Comparison of ENCODE assay signal across 18 cellular contexts in the genomic region with DNA sequence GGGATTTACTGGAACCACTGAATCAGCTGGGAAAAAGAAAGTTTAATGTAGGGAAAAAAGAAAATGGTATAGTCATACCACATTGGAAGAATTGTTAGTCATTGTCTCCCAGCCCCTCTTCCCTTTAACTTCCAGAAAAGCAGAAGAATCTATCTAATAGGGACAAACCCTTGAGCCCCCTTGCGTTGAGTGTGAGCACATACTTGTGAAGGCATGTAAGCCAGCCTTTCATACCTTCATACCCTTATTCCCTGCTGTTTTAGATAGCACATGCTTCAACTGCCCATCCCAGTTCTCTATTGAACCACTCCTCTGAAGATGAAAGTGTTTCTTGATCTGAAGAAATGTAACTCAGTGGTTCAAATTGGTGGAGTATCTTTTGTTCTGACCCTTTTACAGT. TPM values are rescaled to one million over a fixed set of nuclear protein-coding genes. Genes with fewer than 3 reads are reported as not detected.
A peak's percentile ranks its signal among the peaks of the same experiment; 100 is the strongest.
DNase-seq lines count a peak whose midpoint lies in the region; ATAC-seq and TF ChIP-seq lines count a peak whose summit lies in the region.
"Had no signal": no experiment of that assay in that cellular context is flagged by ENCODE, and none has a peak within 500 bp of the region (broad histone marks: within the 10 kb centered on the region; RNA-seq: fewer than 3 reads in every experiment).

No MANE protein-coding gene starts in this region.

- WGBS in endodermal cell (ENCODE audit: insufficient coverage in 1 of 2, insufficient read length in 1 of 2), 2 experiments, result 59 to 60% methylated on average over 1 of the region's 1 CpG

- no peak overlapping the region for H3K4me3 Mint-ChIP-seq in GM23338
- no peak overlapping the region for H3K4me3 Mint-ChIP-seq in endodermal cell
- peak overlapping the region; percentile 16 for H3K4me3 Mint-ChIP-seq in type B pancreatic cell
- H3K4me3 Mint-ChIP-seq in activated T-cell treated with anti-CD3 and anti-CD28 coated beads, Interleukin-2, amount 50 U/mL, for 4 hours, result no peak overlapping the region
- H3K4me3 Mint-ChIP-seq: activated naive CD8-positive, alpha-beta T cell treated with anti-CD3 and anti-CD28 coated beads, Interleukin-2, amount 10 ng/mL, durations not matched to agents 7 days and 5 days; activated T-cell treated with anti-CD3 and anti-CD28 coated beads, Interleukin-2, amount 50 U/mL, for 72 hours; CD4-positive, CD25-positive, alpha-beta regulatory T cell had no signal

- H2AFZ ChIP-seq in GM23338 (peak overlapping the region; percentile 20; the same call in 1 of the 2 replicates), PC-3 (ENCODE audit: low read length) (no peak overlapping the region)

- H3K4me3 ChIP-seq in GM23338 (no peak overlapping the region), PC-3 (ENCODE audit: low read length) (no peak overlapping the region), endodermal cell (ENCODE audit: low read length) (no peak overlapping the region)

- 0 out of 2 replicates have a peak, but pooled peaks cover 6% of the 10 kb centered on the region for H3K9me2 ChIP-seq in GM23338 (ENCODE audit: insufficient read depth)
- H3K9me2 ChIP-seq in PC-3 (replicated peaks; ENCODE audit: low read length), result no peaks in the 10 kb centered on the region
- H3K9me2 ChIP-seq: SK-N-SH had no signal

- no peak overlapping the region for H3K27ac Mint-ChIP-seq in GM23338
- H3K27ac Mint-ChIP-seq in endodermal cell, result no peak overlapping the region
- no peak overlapping the region for H3K27ac Mint-ChIP-seq in type B pancreatic cell
- H3K27ac Mint-ChIP-seq: activated naive CD8-positive, alpha-beta T cell treated with anti-CD3 and anti-CD28 coated beads, Interleukin-2, amount 10 ng/mL, durations not matched to agents 7 days and 5 days; activated T-cell treated with anti-CD3 and anti-CD28 coated beads, Interleukin-2, amount 50 U/mL, for 72 hours; CD4-positive, CD25-positive, alpha-beta regulatory T cell had no signal

- H3K36me3 Mint-ChIP-seq in GM23338 (ENCODE audit: low read depth) (peaks cover 4% of the 10 kb centered on the region; the same call in 2 of the 3 replicates), endodermal cell (ENCODE audit: low read depth) (no peaks in the 10 kb centered on the region), type B pancreatic cell (no peaks in the 10 kb centered on the region)
- no peaks in the 10 kb centered on the region for H3K36me3 Mint-ChIP-seq in activated T-cell treated with anti-CD3 and anti-CD28 coated beads, Interleukin-2, amount 50 U/mL, for 4 hours (ENCODE audit: insufficient read depth)
- H3K36me3 Mint-ChIP-seq: activated naive CD8-positive, alpha-beta T cell treated with anti-CD3 and anti-CD28 coated beads, Interleukin-2, amount 10 ng/mL, durations not matched to agents 7 days and 5 days had no signal

- H3K36me3 ChIP-seq in GM23338 (ENCODE audit: insufficient read depth) (no peaks in the 10 kb centered on the region; the same call in 1 of the 2 replicates), PC-3 (ENCODE audit: low read depth, low read length) (no peaks in the 10 kb centered on the region), endodermal cell (ENCODE audit: control insufficient read depth, insufficient read depth, low read length) (no peaks in the 10 kb centered on the region)

- peak; percentile 64 for ATAC-seq in GM23338
- peak; percentile 74 for ATAC-seq in PC-3
- ATAC-seq in activated T-cell treated with anti-CD3 and anti-CD28 coated beads, Interleukin-2, amount 50 U/mL, for 4 hours, result no peak
- ATAC-seq: activated T-cell treated with anti-CD3 and anti-CD28 coated beads, Interleukin-2, amount 50 U/mL, for 72 hours had no signal

- H3K9me3 ChIP-seq in PC-3 (ENCODE audit: low read length) (no peaks in the 10 kb centered on the region), endodermal cell (ENCODE audit: control insufficient read depth, low read length) (peaks cover 16% of the 10 kb centered on the region)
- H3K9me3 ChIP-seq: SK-N-SH had no signal

- H3K9me3 Mint-ChIP-seq in GM23338, result peaks cover 29% of the 10 kb centered on the region
- peaks cover 30% of the 10 kb centered on the region for H3K9me3 Mint-ChIP-seq in endodermal cell
- H3K9me3 Mint-ChIP-seq in type B pancreatic cell, result no peaks in the 10 kb centered on the region
- peaks cover 16% of the 10 kb centered on the region for H3K9me3 Mint-ChIP-seq in activated T-cell treated with anti-CD3 and anti-CD28 coated beads, Interleukin-2, amount 50 U/mL, for 4 hours

- H4K20me1 ChIP-seq in GM23338 (replicated peaks; ENCODE audit: insufficient read depth), result no peaks in the 10 kb centered on the region
- H4K20me1 ChIP-seq in PC-3 (ENCODE audit: low read length), result no peaks in the 10 kb centered on the region

- H3K9ac ChIP-seq in PC-3 (ENCODE audit: low read length) (no peak overlapping the region), endodermal cell (ENCODE audit: extremely low read depth, low read length, poor library complexity, severe bottlenecking) (no peak overlapping the region)
- H3K9ac ChIP-seq: SK-N-SH had no signal

- POLR2A ChIA-PET in PC-3 (lab: Charles Lee; ENCODE audit: unreplicated experiment), result no interaction called here

- H3K79me2 ChIP-seq in GM23338 (replicated peaks; ENCODE audit: insufficient read depth) (no peaks in the 10 kb centered on the region), PC-3 (ENCODE audit: low read length) (no peaks in the 10 kb centered on the region)

- H3K27ac ChIP-seq in GM23338 (ENCODE audit: low read depth) (no peak overlapping the region), PC-3 (ENCODE audit: low read length) (no peak overlapping the region), endodermal cell (ENCODE audit: low read depth, low read length) (no peak overlapping the region)

- DNase-seq in GM23338 (ENCODE audit: low spot score) (peak; percentile 64), PC-3 (peak; percentile 50), endodermal cell (peak; percentile 67), type B pancreatic cell (ENCODE audit: extremely low spot score, unreplicated experiment) (no peak), HuH-7 (ENCODE audit: low spot score) (no peak)
- no peak for DNase-seq in activated T-cell treated with anti-CD3 and anti-CD28 coated beads, Interleukin-2, amount 50 U/mL, for 4 hours
- no peak for DNase-seq in activated CD4-positive, alpha-beta T cell treated with anti-CD3 and anti-CD28 coated beads, Interleukin-2, amount 50 U/mL, for 48 hours
- DNase-seq: activated CD4-positive, alpha-beta T cell treated with anti-CD3 and anti-CD28 coated beads, Interleukin-2, amount 50 U/mL, for 4 hours; activated naive CD8-positive, alpha-beta T cell treated with anti-CD3 and anti-CD28 coated beads, Interleukin-2, amount 10 ng/mL, durations not matched to agents 7 days and 5 days; activated T-cell treated with anti-CD3 and anti-CD28 coated beads, Interleukin-2, amount 50 U/mL, for 72 hours; CD4-positive, CD25-positive, alpha-beta regulatory T cell; DMS79; effector CD8-positive, alpha-beta T cell; NCI-H1436 treated with DMSO at 0.1 percent for 48 hours; SK-N-SH; stimulated activated CD4-positive, alpha-beta T cell treated with anti-CD3 and anti-CD28 coated beads, Interleukin-4, amount 100 ng/mL, for 1 hour had no signal

- H3K27me3 Mint-ChIP-seq in GM23338 (ENCODE audit: insufficient read depth, low read depth, poor library complexity) (peaks cover 1% of the 10 kb centered on the region), endodermal cell (ENCODE audit: insufficient read depth) (peaks cover 15% of the 10 kb centered on the region), type B pancreatic cell (no peaks in the 10 kb centered on the region)
- H3K27me3 Mint-ChIP-seq in activated T-cell treated with anti-CD3 and anti-CD28 coated beads, Interleukin-2, amount 50 U/mL, for 4 hours (ENCODE audit: low read depth), result peaks cover 6% of the 10 kb centered on the region

- H3K4me1 ChIP-seq in GM23338 (ENCODE audit: insufficient read depth) (no peaks in the 10 kb centered on the region), PC-3 (ENCODE audit: insufficient read depth, low read length) (no peaks in the 10 kb centered on the region), endodermal cell (ENCODE audit: control insufficient read depth, insufficient read depth, low read length) (no peaks in the 10 kb centered on the region)

- BruUV-seq in PC-3 (replicated peaks; lab: Mats Ljungman, UMichigan), result no TSS peak

- CTCF ChIA-PET in PC-3 (lab: Charles Lee), result no interaction called here

- no peaks in the 10 kb centered on the region for H3K27me3 ChIP-seq in GM23338 (ENCODE audit: insufficient read depth)
- peaks cover 6% of the 10 kb centered on the region; the same call in 1 of the 2 replicates for H3K27me3 ChIP-seq in PC-3 (ENCODE audit: low read length)
- H3K27me3 ChIP-seq in endodermal cell (ENCODE audit: control insufficient read depth, insufficient read depth, low read length, poor library complexity, severe bottlenecking), result no peaks in the 10 kb centered on the region

- H3K4me1 Mint-ChIP-seq in GM23338 (no peaks in the 10 kb centered on the region), endodermal cell (no peaks in the 10 kb centered on the region), type B pancreatic cell (ENCODE audit: unreplicated experiment) (peaks cover 6% of the 10 kb centered on the region)
- no peaks in the 10 kb centered on the region for H3K4me1 Mint-ChIP-seq in activated T-cell treated with anti-CD3 and anti-CD28 coated beads, Interleukin-2, amount 50 U/mL, for 4 hours (ENCODE audit: low read depth)
- H3K4me1 Mint-ChIP-seq: activated naive CD8-positive, alpha-beta T cell treated with anti-CD3 and anti-CD28 coated beads, Interleukin-2, amount 10 ng/mL, durations not matched to agents 7 days and 5 days; CD4-positive, CD25-positive, alpha-beta regulatory T cell had no signal

- intact Hi-C loops in PC-3 (cut with micrococcal nuclease), result no loop called here

- H3F3A ChIP-seq in GM23338 (replicated peaks; ENCODE audit: low read depth), result no peaks in the 10 kb centered on the region
- no peaks in the 10 kb centered on the region for H3F3A ChIP-seq in PC-3 (ENCODE audit: low read length, unreplicated experiment)

- H3K4me2 ChIP-seq in GM23338 (no peak overlapping the region), PC-3 (ENCODE audit: low read length) (no peak overlapping the region)
- H3K4me2 ChIP-seq: SK-N-SH had no signal

- peak; percentile 26 to 54 for TF ChIP-seq CTCF in GM23338 (conservative IDR thresholded peaks at IDR 0.05; ENCODE audit: low read depth in 2 of 2)
- TF ChIP-seq CTCF in PC-3 (conservative IDR thresholded peaks at IDR 0.05; ENCODE audit: low read depth, low read length), result peak; percentile 53
- TF ChIP-seq CTCF in endodermal cell (conservative IDR thresholded peaks at IDR 0.05), result peak; percentile 69
- TF ChIP-seq CTCF in type B pancreatic cell (conservative IDR thresholded peaks at IDR 0.05), result peak; percentile 37

TF ChIP-seq in GM23338, 12 proteins besides CTCF, POLR2A, EP300 and RAD21 (continues in another document):
- TF ChIP-seq EZH2 (IDR thresholded peaks at IDR 0.05; ENCODE audit: low read depth, unreplicated experiment), result no peak
- TF ChIP-seq ZNF331 (CRISPR knock-in tag; IDR thresholded peaks at IDR 0.05; ENCODE audit: low read depth), result no peak

RNA-seq across cellular contexts. Expression of a gene that starts 6.6 kb away (rescaled TPM):
- total RNA-seq in GM23338 (2014; rRNA removed; shearing (Covaris generic)), result not detected in 2 replicates
- polyA plus RNA-seq in GM23338 (2016; fragmentation: Nextera tagmentation; extraction: Ambion mirVana), result 0.24 and 0.36 TPM in 2 replicates
- total RNA-seq in PC-3 (2014; rRNA removed) (not detected in 2 replicates), endodermal cell (not detected), type B pancreatic cell (ENCODE audit: low replicate concordance) (0.33 and 0.41 TPM in 2 replicates)
- not detected for polyA plus RNA-seq in endodermal cell (2013, experiment 1 of 2)
- polyA plus RNA-seq in endodermal cell (2013, experiment 2 of 2), result not detected
- not detected for total RNA-seq in activated T-cell treated with anti-CD3 and anti-CD28 coated beads, Interleukin-2, amount 50 U/mL, for 4 hours
- total RNA-seq: activated naive CD8-positive, alpha-beta T cell treated with anti-CD3 and anti-CD28 coated beads, Interleukin-2, amount 10 ng/mL, durations not matched to agents 7 days and 5 days; activated T-cell treated with anti-CD3 and anti-CD28 coated beads, Interleukin-2, amount 50 U/mL, for 72 hours; CD4-positive, CD25-positive, alpha-beta regulatory T cell; mononuclear cell; temporal lobe had no signal
- polyA plus RNA-seq: CD4-positive, CD25-positive, alpha-beta regulatory T cell; SK-N-SH had no signal

Comparison
In these comparisons a context has a peak if more than half of its experiments do, and no peak if none do; other contexts are left out.
1. ATAC-seq: peak in GM23338 (single experiment) and PC-3 (single experiment); none in activated T-cell treated with anti-CD3 and anti-CD28 coated beads, Interleukin-2, amount 50 U/mL, for 4 hours (0 of 2).
2. DNase-seq: peak in GM23338 (single experiment), PC-3 (single experiment) and endodermal cell (single experiment); none in type B pancreatic cell (single experiment), activated T-cell treated with anti-CD3 and anti-CD28 coated beads, Interleukin-2, amount 50 U/mL, for 4 hours (single experiment), activated CD4-positive, alpha-beta T cell treated with anti-CD3 and anti-CD28 coated beads, Interleukin-2, amount 50 U/mL, for 48 hours (0 of 2) and HuH-7 (single experiment).
3. Peak in every context shown above with its lines, with median percentiles within 50 percentile points of each other: CTCF ChIP-seq.